8 cellular contexts compared by ENCODE assay signal in genomic region chr11:117327567-117328413, GRCh38. TPM values are rescaled to one million over a fixed set of nuclear protein-coding genes. Genes with fewer than 3 reads are reported as not detected.
A peak's percentile ranks its signal among the peaks of the same experiment; 100 is the strongest.
DNase-seq lines count a peak whose midpoint lies in the region; ATAC-seq and TF ChIP-seq lines count a peak whose summit lies in the region.

Gene CEP164 (plus strand): TSS chr11:117327854. CDS start chr11:117338587, 10,733 bp downstream.

- H3K27ac ChIP-seq in BLaER1 treated with 17β-estradiol and CSF1 and Interleukin-3, amounts not matched to agents 10 nM and 100 nM = peak within 1 kb of the TSS; percentile 68 to 92 (median 79)
- peak within 1 kb of the TSS; percentile 87 to 97 for H3K27ac ChIP-seq in left lung

- peak within 1 kb of the TSS; percentile 66 to 81 (median 73) for H3K4me3 ChIP-seq in BLaER1 treated with 17β-estradiol and CSF1 and Interleukin-3, amounts not matched to agents 10 nM and 100 nM
- peak within 1 kb of the TSS; percentile 63 to 85 for H3K4me3 ChIP-seq in left lung

- peak; percentile 94 for ATAC-seq in GM19351 (IDR thresholded peaks at IDR 0.05; ENCODE audit: unreplicated experiment)
- ATAC-seq in HG03521 (IDR thresholded peaks at IDR 0.05; ENCODE audit: unreplicated experiment) = peak; percentile 97
- ATAC-seq in left lung = peak; percentile 98

- H3K9me3 ChIP-seq in BLaER1 treated with 17β-estradiol and CSF1 and Interleukin-3, amounts not matched to agents 10 nM and 100 nM (replicated peaks in 1 of 11) = no peaks in the 10 kb centered on the region
- H3K9me3 ChIP-seq in left lung = no peaks in the 10 kb centered on the region

- H3K9ac ChIP-seq in BLaER1 treated with 17β-estradiol and CSF1 and Interleukin-3, amounts not matched to agents 10 nM and 100 nM = peak within 1 kb of the TSS; percentile 78 to 93 (median 87)

- intact Hi-C loops in left lung (cut with DNase I) = no loop called here

- H3K36me3 ChIP-seq in BLaER1 treated with 17β-estradiol and CSF1 and Interleukin-3, amounts not matched to agents 10 nM and 100 nM = 0 out of 22 replicates have a peak, but pooled peaks cover 0 to 5% (median 0%) of the 10 kb centered on the region in 11 experiments
- no peaks in the 10 kb centered on the region for H3K36me3 ChIP-seq in left lung

- peaks cover 12 to 27% (median 15%) of the 10 kb centered on the region in 10 experiments for H3K4me1 ChIP-seq in BLaER1 treated with 17β-estradiol and CSF1 and Interleukin-3, amounts not matched to agents 10 nM and 100 nM
- peaks cover 9 to 12% of the 10 kb centered on the region in 2 donors for H3K4me1 ChIP-seq in left lung

- peak within 1 kb of the TSS; percentile 85 to 96 (median 92) for H3K4me2 ChIP-seq in BLaER1 treated with 17β-estradiol and CSF1 and Interleukin-3, amounts not matched to agents 10 nM and 100 nM

- no peaks in the 10 kb centered on the region for H3K27me3 ChIP-seq in BLaER1 treated with 17β-estradiol and CSF1 and Interleukin-3, amounts not matched to agents 10 nM and 100 nM
- no peaks in the 10 kb centered on the region for H3K27me3 ChIP-seq in left lung

- DNase-seq in NCI-H748 (lab: John Stamatoyannopoulos, UW; ENCODE audit: unreplicated experiment) (peak; percentile 96), dermis blood vessel endothelial cell (peak; percentile 96), left lung (peak; percentile 97)
- peak; percentile 92 for DNase-seq in activated CD4-positive, alpha-beta T cell treated with anti-CD3 and anti-CD28 coated beads, Interleukin-2, amount 50 U/mL, for 1 hour
- peak; percentile 85 to 88 for DNase-seq in stimulated activated CD4-positive, alpha-beta T cell treated with anti-CD3 and anti-CD28 coated beads, Interleukin-2, amount 100 ng/mL, for 48 hours

- H4K20me1 ChIP-seq in BLaER1 treated with 17β-estradiol and CSF1 and Interleukin-3, amounts not matched to agents 10 nM and 100 nM = peaks cover 0 to 8% (median 0%) of the 10 kb centered on the region in 11 experiments; a peak in 2 of 22 replicates

- no peak for TF ChIP-seq CTCF in left lung (IDR thresholded peaks at IDR 0.05)

RNA-seq across cellular contexts. Expression of gene CEP164, which starts in this region (rescaled TPM):
- total RNA-seq in dermis blood vessel endothelial cell (24.0 and 28.0 TPM in 2 replicates), left lung (10 to 100 TPM; 27.4 to 31.0 TPM)

Comparison
In these comparisons a context has a peak if more than half of its experiments do, and no peak if none do; other contexts are left out.
1. Peak in every context shown above with its lines: DNase-seq, ATAC-seq, H3K4me3 ChIP-seq and H3K27ac ChIP-seq.